21 cellular contexts compared by ENCODE assay signal in genomic region chr13:76527041-76527440, GRCh38.
"Had no signal": no experiment of that assay in that cellular context is flagged by ENCODE, and none has a peak within 500 bp of the region (broad histone marks: within the 10 kb centered on the region; RNA-seq: fewer than 3 reads in every experiment).

No MANE protein-coding gene starts in this region.

- H3K9ac ChIP-seq: KMS-11 had no signal

- H3K36me3 ChIP-seq: SJSA1 had no signal

- H3K4me3 ChIP-seq: K562, SJSA1, SK-N-MC had no signal

- H3K27ac ChIP-seq: KMS-11, SJSA1, SK-N-MC had no signal

- H3K4me1 ChIP-seq: SJSA1 had no signal

- H3K9me3 ChIP-seq: SJSA1 had no signal

- DNase-seq: Kasumi-1, MV-4-11, NCI-H1048, NCI-H1105, NCI-H1436 treated with DMSO at 0.1 percent for 48 hours, NCI-H1694, NCI-H2081, NCI-H2107, NCI-H2227 treated with DMSO at 0.1 percent for 48 hours, NCI-H510A, NCI-H524 treated with DMSO at 0.1 percent for 48 hours, NCI-H69, NCI-H774, Right ventricle myocardium superior, RPMI8226, SIG-M5 had no signal

- ATAC-seq: HepG2, K562 had no signal

- H3K4me2 ChIP-seq: KMS-11 had no signal
